ENCODE assay signal across 8 cellular contexts in genomic region chrX:70168238-70169188, GRCh38. TPM values are rescaled to one million over a fixed set of nuclear protein-coding genes. Genes with fewer than 3 reads are reported as not detected.
A peak's percentile ranks its signal among the peaks of the same experiment; 100 is the strongest.
DNase-seq lines count a peak whose midpoint lies in the region; ATAC-seq and TF ChIP-seq lines count a peak whose summit lies in the region.
"Had no signal": no experiment of that assay in that cellular context is flagged by ENCODE, and none has a peak within 500 bp of the region (broad histone marks: within the 10 kb centered on the region; RNA-seq: fewer than 3 reads in every experiment).

No MANE protein-coding gene starts in this region.

- H3K4me3 ChIP-seq in adrenal gland (no peak overlapping the region), tibial artery (peak overlapping the region; percentile 26 to 28)

- H3K36me3 Mint-ChIP-seq in natural killer cell, result no peaks in the 10 kb centered on the region

- H3K9me3 Mint-ChIP-seq in natural killer cell, result no peaks in the 10 kb centered on the region

- TF ChIP-seq CTCF in adrenal gland (IDR thresholded peaks at IDR 0.05) (no peak), tibial artery (IDR thresholded peaks at IDR 0.05) (no peak), natural killer cell (IDR thresholded peaks at IDR 0.05) (no peak)

- no peak overlapping the region for H3K27ac Mint-ChIP-seq in natural killer cell

- H3K27me3 Mint-ChIP-seq in natural killer cell (ENCODE audit: low read depth in 2 of 2), result no peaks in the 10 kb centered on the region

- intact Hi-C loops in adrenal gland (cut with DNase I), result no loop called here
- intact Hi-C loops in tibial artery (cut with DNase I; ENCODE audit: low total_unique reads), result no loop called here
- intact Hi-C loops in natural killer cell (cut with micrococcal nuclease), result no loop called here

- peak; percentile 85 for DNase-seq in HT1080 (ENCODE audit: low read depth)
- DNase-seq in adrenal gland, result peak in 6 of 7 donors; percentile 29 to 66 (median 42)
- DNase-seq in iPS-NIHi7 (ENCODE audit: extremely low spot score), result peak; percentile 52
- peak in 1 of 2 donors; percentile 21 for DNase-seq in tibial artery
- DNase-seq in NCI-H748 (lab: John Stamatoyannopoulos, UW; ENCODE audit: unreplicated experiment), result no peak
- DNase-seq in natural killer cell, result no peak

- H3K4me3 Mint-ChIP-seq in natural killer cell, result no peak overlapping the region

- peaks cover 0 to 5% of the 10 kb centered on the region in 2 donors for H3K36me3 ChIP-seq in adrenal gland (replicated peaks in 1 of 2)
- H3K36me3 ChIP-seq in tibial artery, result no peaks in the 10 kb centered on the region

- WGBS in adrenal gland, 4 donors, result 36 to 50% (median 46%) methylated on average over 10 to 11 of the region's 11 CpGs

- peak overlapping the region in 1 of 5 donors; percentile 58 for H3K27ac ChIP-seq in adrenal gland
- H3K27ac ChIP-seq in tibial artery, result peak overlapping the region; percentile 37 to 65
- H3K27ac ChIP-seq: HL-60 had no signal

- peaks cover 3% of the 10 kb centered on the region for H3K27me3 ChIP-seq in adrenal gland
- H3K27me3 ChIP-seq in tibial artery, result no peaks in the 10 kb centered on the region

- H3K4me1 ChIP-seq in adrenal gland (replicated peaks in 1 of 2) (no peaks in the 10 kb centered on the region), tibial artery (peaks cover 0 to 10% (median 0%) of the 10 kb centered on the region in 4 donors)

- H3K9me3 ChIP-seq in adrenal gland (replicated peaks in 1 of 3), result no peaks in the 10 kb centered on the region
- H3K9me3 ChIP-seq in tibial artery, result no peaks in the 10 kb centered on the region

- no peaks in the 10 kb centered on the region for H3K4me1 Mint-ChIP-seq in natural killer cell

- ATAC-seq in HG02840 (IDR thresholded peaks at IDR 0.05; ENCODE audit: low FRiP score, unreplicated experiment), result no peak
- no peak for ATAC-seq in natural killer cell

- TF ChIP-seq POLR2A in adrenal gland (IDR thresholded peaks at IDR 0.05), result no peak

RNA-seq across cellular contexts. Expression of gene DGAT2L6, which starts 8.8 kb away (rescaled TPM):
- total RNA-seq in HT1080 (2014; rRNA removed; shearing (Covaris generic)), result not detected in 2 replicates
- not detected in 2 replicates for polyA plus RNA-seq in HT1080 (2015; cell fraction: cytosol; rRNA removed)
- polyA plus RNA-seq in HT1080 (2015; cell fraction: nucleus; rRNA removed), result not detected in 2 replicates
- total RNA-seq in adrenal gland (not detected), natural killer cell (not detected)
- not detected for polyA plus RNA-seq in adrenal gland

RNA-seq across cellular contexts. Expression of gene IGBP1, which starts 35.3 kb away (rescaled TPM):
- total RNA-seq in HT1080 (2014; rRNA removed; shearing (Covaris generic)), result 37.4 and 39.7 TPM in 2 replicates
- 42.0 and 44.9 TPM in 2 replicates for polyA plus RNA-seq in HT1080 (2015; cell fraction: cytosol; rRNA removed)
- polyA plus RNA-seq in HT1080 (2015; cell fraction: nucleus; rRNA removed), result 26.5 and 31.4 TPM in 2 replicates
- total RNA-seq in adrenal gland, result 10 to 100 TPM; 28.1 to 82.3 (median 67.3) TPM
- 10 to 100 TPM; 41.5 to 47.3 (median 44.6) TPM for polyA plus RNA-seq in adrenal gland
- 10 to 100 TPM; 39.4 to 40.7 (median 40.1) TPM for total RNA-seq in natural killer cell

Comparison
In these comparisons a context has a peak if more than half of its experiments do, and no peak if none do; other contexts are left out.
1. DNase-seq: peak in HT1080 (single experiment), adrenal gland (6 of 7) and iPS-NIHi7 (single experiment); none in NCI-H748 (single experiment) and natural killer cell (single experiment).
2. H3K4me3 ChIP-seq: peak in tibial artery (2 of 2); none in adrenal gland (0 of 4).